ENCODE assay signal across 8 cellular contexts in genomic region chr4:80058740-80059139, GRCh38. TPM values are rescaled to one million over a fixed set of nuclear protein-coding genes. Genes with fewer than 3 reads are reported as not detected.
DNase-seq lines count a peak whose midpoint lies in the region; ATAC-seq and TF ChIP-seq lines count a peak whose summit lies in the region.

No MANE protein-coding gene starts in this region.

- H3K9me3 ChIP-seq in gastroesophageal sphincter = no peaks in the 10 kb centered on the region

- DNase-seq in RPMI8226 (peak; percentile 72), NCI-H187 treated with DMSO at 0.1 percent for 48 hours (lab: John Stamatoyannopoulos, UW) (no peak), hippocampal formation (lab: John Stamatoyannopoulos, UW) (no peak), HuH-7 (ENCODE audit: low spot score) (no peak)

- peaks cover 8% of the 10 kb centered on the region for H3K36me3 ChIP-seq in ACC112 (ENCODE audit: insufficient read depth, low read length)
- peaks cover 6 to 72% of the 10 kb centered on the region in 2 donors for H3K36me3 ChIP-seq in gastroesophageal sphincter

- no peaks in the 10 kb centered on the region for H3K4me1 ChIP-seq in ACC112 (ENCODE audit: control insufficient read depth, insufficient read depth, low read length, unreplicated experiment)
- H3K4me1 ChIP-seq in gastroesophageal sphincter = peaks cover 6 to 76% (median 33%) of the 10 kb centered on the region in 3 donors

- no peak for TF ChIP-seq CTCF in gastroesophageal sphincter (IDR thresholded peaks at IDR 0.05)

- H2AFZ ChIP-seq in ACC112 (ENCODE audit: low read length, unreplicated experiment) = no peak overlapping the region

- H3K79me2 ChIP-seq in ACC112 (ENCODE audit: control insufficient read depth, insufficient read depth, low read length, unreplicated experiment) = peaks cover 28% of the 10 kb centered on the region

- no peak for TF ChIP-seq EP300 in gastroesophageal sphincter (IDR thresholded peaks at IDR 0.05)

- H3K27me3 ChIP-seq in ACC112 (ENCODE audit: insufficient read depth, low read length) (no peaks in the 10 kb centered on the region), gastroesophageal sphincter (no peaks in the 10 kb centered on the region)

- H3K4me3 ChIP-seq in ACC112 (ENCODE audit: low read depth, low read length) (no peak overlapping the region), gastroesophageal sphincter (no peak overlapping the region)

- H3K27ac ChIP-seq in ACC112 (ENCODE audit: low read depth, low read length) (peak overlapping the region; percentile 28; the same call in 1 of the 2 replicates), gastroesophageal sphincter (peak overlapping the region in 3 of 4 donors; percentile 40 to 77 (median 49))

- ATAC-seq in GM18867 (IDR thresholded peaks at IDR 0.05; ENCODE audit: unreplicated experiment) (peak; percentile 99), HG03045 (IDR thresholded peaks at IDR 0.05; ENCODE audit: unreplicated experiment) (peak; percentile 99), gastroesophageal sphincter (peak; percentile 55)

- no peak for TF ChIP-seq POLR2A in gastroesophageal sphincter (IDR thresholded peaks at IDR 0.05)

- WGBS in gastroesophageal sphincter (ENCODE audit: low coverage in 1 of 2), 2 donors = 17 to 21% methylated on average over 2 of the region's 2 CpGs

RNA-seq across cellular contexts. Expression of gene ANTXR2, which starts 14.3 kb away (rescaled TPM):
- 100 to 1,000 TPM; 440 to 611 (median 501) TPM for total RNA-seq in gastroesophageal sphincter
